8 cellular contexts compared by ENCODE assay signal in genomic region chr6:108835218-108835850, GRCh38. TPM values are rescaled to one million over a fixed set of nuclear protein-coding genes. Genes with fewer than 3 reads are reported as not detected.
A peak's percentile ranks its signal among the peaks of the same experiment; 100 is the strongest.
DNase-seq lines count a peak whose midpoint lies in the region; ATAC-seq and TF ChIP-seq lines count a peak whose summit lies in the region.

No MANE protein-coding gene starts in this region.

- H3K9me3 ChIP-seq in CD8-positive, alpha-beta T cell (ENCODE audit: low read length), result no peaks in the 10 kb centered on the region
- H3K9me3 ChIP-seq in Panc1 (ENCODE audit: control insufficient read depth, insufficient read depth, low read depth, low read length), result no peaks in the 10 kb centered on the region
- no peaks in the 10 kb centered on the region for H3K9me3 ChIP-seq in neural cell (ENCODE audit: low read length)

- peak; percentile 89 for TF ChIP-seq CTCF in CD8-positive, alpha-beta T cell (IDR thresholded peaks at IDR 0.05)
- TF ChIP-seq CTCF in Panc1 (IDR thresholded peaks at IDR 0.05) (peak; percentile 98), neural cell (IDR thresholded peaks at IDR 0.05; ENCODE audit: poor library complexity, severe bottlenecking) (peak; percentile 62)

- intact Hi-C loops in CD8-positive, alpha-beta T cell (cut with DNase I, micrococcal nuclease), result loop anchor here (1.0 to 10.0 kb wide), 7 partner anchors 53 to 721 kb away; no protein-coding TSS in a partner anchor
- intact Hi-C loops in Panc1 (cut with micrococcal nuclease; ENCODE audit: unreplicated experiment), result loop anchor here (1.0 to 5.0 kb wide), 5 partner anchors 53 to 293 kb away; partner anchors contain the start of gene FOXO3

- H4K20me1 ChIP-seq in neural cell (ENCODE audit: insufficient read depth), result no peaks in the 10 kb centered on the region

- no peak overlapping the region for H3K27ac ChIP-seq in CD8-positive, alpha-beta T cell (ENCODE audit: low read depth, low read length)
- no peak overlapping the region for H3K27ac ChIP-seq in Panc1 (ENCODE audit: low read length)
- H3K27ac ChIP-seq in neural cell (ENCODE audit: low read length), result no peak overlapping the region

- no peaks in the 10 kb centered on the region for H3K79me2 ChIP-seq in neural cell (replicated peaks; ENCODE audit: insufficient read depth, low read length)

- H2AFZ ChIP-seq in neural cell (ENCODE audit: low read depth, low read length), result no peak overlapping the region

- TF ChIP-seq EP300 in neural cell (conservative IDR thresholded peaks at IDR 0.05; ENCODE audit: poor library complexity, severe bottlenecking), result no peak

- H3K9ac ChIP-seq in neural cell (ENCODE audit: low read length), result no peak overlapping the region

- in situ Hi-C loops in Panc1 (cut with HindIII; ENCODE audit: low pct_unique_long_range_greater_than_20kb, low sequenced_read_pairs), result no loop called here

- CTCF ChIA-PET in CD8-positive, alpha-beta T cell (lab: Charles Lee), result interaction anchor here (0.5 to 5.8 kb wide), 21 partner anchors 9 to 781 kb away, joined by 3 to 62 read pairs (median 4); partner anchors contain the start of gene ARMC2
- CTCF ChIA-PET in Panc1 (lab: Charles Lee), result interaction anchor here (0.5 to 1.9 kb wide), 7 partner anchors 12 to 295 kb away, joined by 3 to 9 read pairs (median 4); no protein-coding TSS in a partner anchor

- H3K9me2 ChIP-seq in neural cell (ENCODE audit: insufficient read depth, low read length), result no peaks in the 10 kb centered on the region

- BruUV-seq in Panc1 (replicated peaks; lab: Mats Ljungman, UMichigan), result no TSS peak

- H3K4me3 ChIP-seq in CD8-positive, alpha-beta T cell (ENCODE audit: low read depth, low read length), result no peak overlapping the region
- H3K4me3 ChIP-seq in Panc1 (ENCODE audit: low read depth in 2 of 2, low read length in 2 of 2) (no peak overlapping the region), neural cell (ENCODE audit: low read length) (no peak overlapping the region)

- peaks cover 14% of the 10 kb centered on the region for H3K4me1 ChIP-seq in CD8-positive, alpha-beta T cell (ENCODE audit: insufficient read depth, low read length)
- H3K4me1 ChIP-seq in Panc1 (ENCODE audit: control insufficient read depth, insufficient read depth, low read length), result no peaks in the 10 kb centered on the region

- no peaks in the 10 kb centered on the region for H3K36me3 Mint-ChIP-seq in CD8-positive, alpha-beta T cell

- H3K27ac Mint-ChIP-seq in CD8-positive, alpha-beta T cell, result no peak overlapping the region
- H3K27ac Mint-ChIP-seq in stimulated activated naive CD8-positive, alpha-beta T cell treated with anti-CD3 and anti-CD28 coated beads, Interleukin-15, amount 100 ng/mL, for 72 hours, result no peak overlapping the region

- no peaks in the 10 kb centered on the region for H3F3A ChIP-seq in neural cell (ENCODE audit: insufficient read depth, low read length, poor library complexity, severe bottlenecking)

- peak; percentile 38 for TF ChIP-seq RAD21 in neural cell (conservative IDR thresholded peaks at IDR 0.05)

- POLR2A ChIA-PET in CD8-positive, alpha-beta T cell (lab: Charles Lee), result interaction anchor here (4.0 kb wide), 1 partner anchor 12 kb away, joined by 16 read pairs; the partner anchor contains the start of gene ARMC2
- POLR2A ChIA-PET in Panc1 (lab: Charles Lee), result interaction anchor here (0.5 to 0.7 kb wide), 2 partner anchors 157 to 568 kb away, joined by 10 to 12 read pairs; no protein-coding TSS in a partner anchor

- ATAC-seq in CD8-positive, alpha-beta T cell, result peak; percentile 99
- ATAC-seq in GM19468 (IDR thresholded peaks at IDR 0.05; ENCODE audit: extremely low read depth, unreplicated experiment) (peak; percentile 46), Panc1 (peak; percentile 99)
- ATAC-seq in stimulated activated naive CD8-positive, alpha-beta T cell treated with anti-CD3 and anti-CD28 coated beads, Interleukin-15, amount 100 ng/mL, for 72 hours, result peak; percentile 93

- H3K4me2 ChIP-seq in neural cell (ENCODE audit: low read length), result no peak overlapping the region

- no peak overlapping the region for H3K4me3 Mint-ChIP-seq in CD8-positive, alpha-beta T cell
- no peak overlapping the region for H3K4me3 Mint-ChIP-seq in stimulated activated naive CD8-positive, alpha-beta T cell treated with anti-CD3 and anti-CD28 coated beads, Interleukin-15, amount 100 ng/mL, for 72 hours

- H3K27me3 ChIP-seq in CD8-positive, alpha-beta T cell (ENCODE audit: insufficient read depth, low read length), result no peaks in the 10 kb centered on the region
- H3K27me3 ChIP-seq in Panc1 (ENCODE audit: control insufficient read depth, insufficient read depth, low read length) (no peaks in the 10 kb centered on the region; the same call in 1 of the 2 replicates), neural cell (ENCODE audit: insufficient read depth, low read depth, low read length) (no peaks in the 10 kb centered on the region)

- H3K36me3 ChIP-seq in CD8-positive, alpha-beta T cell (ENCODE audit: insufficient read depth, low read length), result no peaks in the 10 kb centered on the region
- H3K36me3 ChIP-seq in Panc1 (ENCODE audit: control insufficient read depth, insufficient read depth, low read length) (no peaks in the 10 kb centered on the region), neural cell (ENCODE audit: insufficient read depth, low read length) (no peaks in the 10 kb centered on the region)

- H3K27me3 Mint-ChIP-seq in CD8-positive, alpha-beta T cell (ENCODE audit: low read depth), result no peaks in the 10 kb centered on the region
- H3K27me3 Mint-ChIP-seq in stimulated activated naive CD8-positive, alpha-beta T cell treated with anti-CD3 and anti-CD28 coated beads, Interleukin-15, amount 100 ng/mL, for 72 hours, result peaks cover 37% of the 10 kb centered on the region

- H3K4me1 Mint-ChIP-seq in CD8-positive, alpha-beta T cell (ENCODE audit: low read depth), result peaks cover 23% of the 10 kb centered on the region
- H3K4me1 Mint-ChIP-seq in stimulated activated naive CD8-positive, alpha-beta T cell treated with anti-CD3 and anti-CD28 coated beads, Interleukin-15, amount 100 ng/mL, for 72 hours, result peaks cover 42% of the 10 kb centered on the region

- H3K9me3 Mint-ChIP-seq in CD8-positive, alpha-beta T cell, result no peaks in the 10 kb centered on the region
- no peaks in the 10 kb centered on the region for H3K9me3 Mint-ChIP-seq in stimulated activated naive CD8-positive, alpha-beta T cell treated with anti-CD3 and anti-CD28 coated beads, Interleukin-15, amount 100 ng/mL, for 72 hours

- peak; percentile 66 to 90 (median 84) for DNase-seq in CD8-positive, alpha-beta T cell
- DNase-seq in KG1 (lab: John Stamatoyannopoulos, UW), result peak; percentile 60
- DNase-seq in Panc1 (ENCODE audit: low read depth, low spot score), result peak; percentile 85
- peak; percentile 85 to 89 for DNase-seq in activated T-cell treated with anti-CD3 and anti-CD28 coated beads, Interleukin-2, amount 50 U/mL, for 48 hours
- peak; percentile 77 for DNase-seq in fibroblast of peridontal ligament (ENCODE audit: extremely low read depth)
- peak; percentile 83 to 84 for DNase-seq in stimulated activated naive CD8-positive, alpha-beta T cell treated with anti-CD3 and anti-CD28 coated beads, Interleukin-15, amount 100 ng/mL, for 72 hours

TF ChIP-seq in neural cell, 6 proteins besides CTCF, POLR2A, EP300 and RAD21:
- TF ChIP-seq MXI1 (conservative IDR thresholded peaks at IDR 0.05; ENCODE audit: poor library complexity, severe bottlenecking) (no peak), SMC3 (conservative IDR thresholded peaks at IDR 0.05; ENCODE audit: poor library complexity) (peak; percentile 57)
TF ChIP-seq in neural cell: peak in this region for 1.

RNA-seq across cellular contexts. Expression of gene ARMC2, which starts 12.9 kb away (rescaled TPM):
- 1 to 10 TPM; 4.2 to 6.1 TPM for total RNA-seq in CD8-positive, alpha-beta T cell
- 9.3 TPM for total RNA-seq in Panc1 (2021; ENCODE audit: unreplicated experiment)
- polyA plus RNA-seq in Panc1 (2012; ENCODE audit: insufficient read length), result 4.6 TPM
- 18.6 and 18.8 TPM in 2 replicates for polyA plus RNA-seq in neural cell
- polyA minus RNA-seq in neural cell, result 20.2 and 26.3 TPM in 2 replicates

Comparison
In these comparisons a context has a peak if more than half of its experiments do, and no peak if none do; other contexts are left out.
1. ATAC-seq: peak in every context shown above with its lines; median percentile 99 in CD8-positive, alpha-beta T cell; 99 in Panc1; 93 in stimulated activated naive CD8-positive, alpha-beta T cell treated with anti-CD3 and anti-CD28 coated beads, Interleukin-15, amount 100 ng/mL, for 72 hours; 46 in GM19468.